In genomic region chr13:112113851-112114250, GRCh38 we compare ENCODE assay signal across 25 cellular contexts. TPM values are rescaled to one million over a fixed set of nuclear protein-coding genes. Genes with fewer than 3 reads are reported as not detected.
"Had no signal": no experiment of that assay in that cellular context is flagged by ENCODE, and none has a peak within 500 bp of the region (broad histone marks: within the 10 kb centered on the region; RNA-seq: fewer than 3 reads in every experiment).

No MANE protein-coding gene starts in this region.

- H3K36me3 ChIP-seq: heart left ventricle had no signal

- H3K4me1 Mint-ChIP-seq: activated B cell treated with CpG ODN at 0.5 μM for 24 hours; naive thymus-derived CD8-positive, alpha-beta T cell; stimulated activated naive B cell treated with anti-CD40 and anti-IgM and Interleukin-4, amounts not matched to agents 10 μg/mL and 1 μg/mL and 100 μg/mL, for 72 hours had no signal

- H3K27ac Mint-ChIP-seq: activated B cell treated with CpG ODN at 0.5 μM for 24 hours; activated CD8-positive, alpha-beta T cell treated with anti-CD3 and anti-CD28 coated beads for 36 hours; activated naive CD8-positive, alpha-beta T cell; activated T-cell treated with anti-CD3 and anti-CD28 coated beads, Interleukin-2, amount 50 U/mL, for 72 hours; dendritic cell treated with granulocyte-macrophage colony-stimulating factor and Interleukin-4, amounts not matched to agents 40 ng/mL and 50 ng/mL, for 4 days; stimulated activated naive B cell treated with anti-CD40 and anti-IgM and Interleukin-4, amounts not matched to agents 10 μg/mL and 1 μg/mL and 100 μg/mL, for 72 hours; type B pancreatic cell had no signal

- FAIRE-seq: frontal cortex, TTC549 had no signal

- H3K4me1 ChIP-seq: body of pancreas, heart left ventricle had no signal

- H3K36me3 Mint-ChIP-seq: activated naive CD8-positive, alpha-beta T cell; stimulated activated naive B cell treated with anti-CD40 and anti-IgM and Interleukin-4, amounts not matched to agents 10 μg/mL and 1 μg/mL and 100 μg/mL, for 72 hours; type B pancreatic cell had no signal

- DNase-seq: activated B cell treated with CpG ODN at 0.5 μM for 24 hours; activated CD4-positive, alpha-beta T cell treated with anti-CD3 and anti-CD28 coated beads for 48 hours; activated CD8-positive, alpha-beta memory T cell treated with anti-CD3 and anti-CD28 coated beads, Interleukin-2, amount 50 U/mL, for 48 hours; activated CD8-positive, alpha-beta T cell treated with anti-CD3 and anti-CD28 coated beads for 36 hours; activated gamma-delta T cell; activated T-cell treated with anti-CD3 and anti-CD28 coated beads, Interleukin-2, amount 50 U/mL, for 72 hours; amniotic stem cell; body of pancreas; effector memory CD4-positive, alpha-beta T cell; heart left ventricle; naive thymus-derived CD8-positive, alpha-beta T cell; posterior cingulate gyrus; retina; stimulated activated naive B cell treated with anti-CD40 and anti-IgM and Interleukin-4, amounts not matched to agents 10 μg/mL and 1 μg/mL and 100 μg/mL, for 72 hours; substantia nigra had no signal

- H3K27ac ChIP-seq: body of pancreas, epithelial cell of prostate, heart left ventricle had no signal

- H3K4me3 ChIP-seq: body of pancreas, heart left ventricle, lung had no signal

- ATAC-seq: activated CD8-positive, alpha-beta T cell treated with anti-CD3 and anti-CD28 coated beads for 36 hours; activated T-cell treated with anti-CD3 and anti-CD28 coated beads, Interleukin-2, amount 50 U/mL, for 72 hours; body of pancreas; heart left ventricle; naive thymus-derived CD8-positive, alpha-beta T cell; stimulated activated naive B cell treated with anti-CD40 and anti-IgM and Interleukin-4, amounts not matched to agents 10 μg/mL and 1 μg/mL and 100 μg/mL, for 72 hours had no signal

- H3K4me3 Mint-ChIP-seq: activated B cell treated with CpG ODN at 0.5 μM for 24 hours; activated CD8-positive, alpha-beta T cell treated with anti-CD3 and anti-CD28 coated beads for 36 hours; activated naive CD8-positive, alpha-beta T cell; activated T-cell treated with anti-CD3 and anti-CD28 coated beads, Interleukin-2, amount 50 U/mL, for 72 hours; dendritic cell treated with granulocyte-macrophage colony-stimulating factor and Interleukin-4, amounts not matched to agents 40 ng/mL and 50 ng/mL, for 4 days; naive thymus-derived CD8-positive, alpha-beta T cell; stimulated activated naive B cell treated with anti-CD40 and anti-IgM and Interleukin-4, amounts not matched to agents 10 μg/mL and 1 μg/mL and 100 μg/mL, for 72 hours; type B pancreatic cell had no signal

- H3K9me3 ChIP-seq: body of pancreas, heart left ventricle had no signal

- H3K9me3 Mint-ChIP-seq: activated B cell treated with CpG ODN at 0.5 μM for 24 hours; activated CD8-positive, alpha-beta T cell treated with anti-CD3 and anti-CD28 coated beads for 36 hours; activated T-cell treated with anti-CD3 and anti-CD28 coated beads, Interleukin-2, amount 50 U/mL, for 72 hours; dendritic cell treated with granulocyte-macrophage colony-stimulating factor and Interleukin-4, amounts not matched to agents 40 ng/mL and 50 ng/mL, for 4 days; stimulated activated naive B cell treated with anti-CD40 and anti-IgM and Interleukin-4, amounts not matched to agents 10 μg/mL and 1 μg/mL and 100 μg/mL, for 72 hours; type B pancreatic cell had no signal

RNA-seq across cellular contexts. Expression of gene SOX1, which starts 46.9 kb away (rescaled TPM):
- total RNA-seq: activated B cell treated with CpG ODN at 0.5 μM for 24 hours; activated CD8-positive, alpha-beta T cell treated with anti-CD3 and anti-CD28 coated beads for 36 hours; body of pancreas; fibroblast of lung; heart left ventricle; mononuclear cell; naive thymus-derived CD8-positive, alpha-beta T cell; T-helper 2 cell treated with Interferon-gamma antibody and Interleukin-4, amounts not matched to agents 100 ng/mL and 5 ng/mL, for 36 hours had no signal
- polyA plus RNA-seq: fibroblast of lung; heart left ventricle; lung; naive thymus-derived CD8-positive, alpha-beta T cell had no signal
